In genomic region chr1:34796990-34797389, GRCh38 we compare ENCODE assay signal across 15 cellular contexts. TPM values are rescaled to one million over a fixed set of nuclear protein-coding genes. Genes with fewer than 3 reads are reported as not detected.
DNase-seq lines count a peak whose midpoint lies in the region; ATAC-seq and TF ChIP-seq lines count a peak whose summit lies in the region.
"Had no signal": no experiment of that assay in that cellular context is flagged by ENCODE, and none has a peak within 500 bp of the region (broad histone marks: within the 10 kb centered on the region; RNA-seq: fewer than 3 reads in every experiment).

No MANE protein-coding gene starts in this region.

- no peaks in the 10 kb centered on the region for H3K9me3 Mint-ChIP-seq in activated CD4-positive, alpha-beta T cell treated with anti-CD3 and anti-CD28 coated beads for 36 hours (ENCODE audit: low read depth)
- H3K9me3 Mint-ChIP-seq in progenitor cell of endocrine pancreas (ENCODE audit: low read depth), result no peaks in the 10 kb centered on the region
- H3K9me3 Mint-ChIP-seq: CD4-positive, alpha-beta memory T cell had no signal

- H3K27ac Mint-ChIP-seq in activated CD4-positive, alpha-beta T cell treated with anti-CD3 and anti-CD28 coated beads for 36 hours, result peak overlapping the region; percentile 59
- peak overlapping the region; percentile 14 for H3K27ac Mint-ChIP-seq in progenitor cell of endocrine pancreas
- H3K27ac Mint-ChIP-seq: CD4-positive, alpha-beta memory T cell had no signal

- no peaks in the 10 kb centered on the region for H3K27me3 ChIP-seq in Karpas-422 (ENCODE audit: low read length)

- H3K27ac ChIP-seq in Karpas-422 (ENCODE audit: low read length), result no peak overlapping the region
- H3K27ac ChIP-seq: 22Rv1, skin epidermis had no signal

- intact Hi-C loops in activated CD4-positive, alpha-beta T cell treated with anti-CD3 and anti-CD28 coated beads for 36 hours (cut with DNase I, micrococcal nuclease), result no loop called here

- TF ChIP-seq CTCF in GM20000 (IDR thresholded peaks at IDR 0.05; ENCODE audit: extremely low read depth, missing control alignments) (no peak), progenitor cell of endocrine pancreas (IDR thresholded peaks at IDR 0.05; ENCODE audit: unreplicated experiment) (no peak)

- CTCF ChIA-PET in activated CD4-positive, alpha-beta T cell treated with anti-CD3 and anti-CD28 coated beads for 36 hours (lab: Charles Lee), result interaction anchor here (0.7 to 1.0 kb wide), 4 partner anchors 10 to 215 kb away, joined by 3 to 4 read pairs (median 3); no protein-coding TSS in a partner anchor

- H2AFZ ChIP-seq in Karpas-422 (ENCODE audit: low read length), result no peak overlapping the region

- 0 out of 2 replicates have a peak, but pooled peaks cover 5% of the 10 kb centered on the region for H4K20me1 ChIP-seq in Karpas-422 (ENCODE audit: insufficient read depth, low read depth, low read length)

- no peak overlapping the region for H3K4me3 Mint-ChIP-seq in activated CD4-positive, alpha-beta T cell treated with anti-CD3 and anti-CD28 coated beads for 36 hours
- peak overlapping the region; percentile 71 for H3K4me3 Mint-ChIP-seq in progenitor cell of endocrine pancreas (ENCODE audit: low read depth)
- H3K4me3 Mint-ChIP-seq: CD4-positive, alpha-beta memory T cell had no signal

- H3K9me3 ChIP-seq in Karpas-422 (ENCODE audit: low read length), result no peaks in the 10 kb centered on the region

- H3K4me1 ChIP-seq in Karpas-422 (ENCODE audit: low read length), result peaks cover 23% of the 10 kb centered on the region

- H3K79me2 ChIP-seq in Karpas-422 (ENCODE audit: low read length), result no peaks in the 10 kb centered on the region

- H3K36me3 ChIP-seq in Karpas-422 (ENCODE audit: insufficient read depth, low read length), result no peaks in the 10 kb centered on the region

- peak; percentile 76 for ATAC-seq in activated CD4-positive, alpha-beta T cell treated with anti-CD3 and anti-CD28 coated beads for 36 hours

- DNase-seq in activated CD4-positive, alpha-beta T cell treated with anti-CD3 and anti-CD28 coated beads for 36 hours, result no peak
- DNase-seq in activated CD4-positive, alpha-beta T cell treated with anti-CD3 and anti-CD28 coated beads for 48 hours, result no peak
- peak; percentile 65 for DNase-seq in GM20000 (ENCODE audit: low spot score)
- DNase-seq in Karpas-422, result peak; percentile 58
- no peak for DNase-seq in progenitor cell of endocrine pancreas (ENCODE audit: low spot score, unreplicated experiment)
- DNase-seq in AG20443 (ENCODE audit: low spot score), result no peak
- no peak for DNase-seq in NCI-H345 (lab: John Stamatoyannopoulos, UW)
- DNase-seq in cortex of kidney (lab: John Stamatoyannopoulos, UW), result no peak
- DNase-seq: CD4-positive, alpha-beta memory T cell; glutamatergic neuron; NCI-H1694; SIG-M5 had no signal

- peak overlapping the region; percentile 34 for H3K4me2 ChIP-seq in Karpas-422 (ENCODE audit: low read depth, low read length, poor library complexity, severe bottlenecking)

- H3K36me3 Mint-ChIP-seq in activated CD4-positive, alpha-beta T cell treated with anti-CD3 and anti-CD28 coated beads for 36 hours (ENCODE audit: low read depth), result no peaks in the 10 kb centered on the region
- peaks cover 19% of the 10 kb centered on the region for H3K36me3 Mint-ChIP-seq in progenitor cell of endocrine pancreas (ENCODE audit: insufficient read depth)

- H3K9me2 ChIP-seq in Karpas-422 (replicated peaks; ENCODE audit: insufficient read depth, low read length), result no peaks in the 10 kb centered on the region

- no peak overlapping the region for H3K4me3 ChIP-seq in Karpas-422 (ENCODE audit: low read length)
- H3K4me3 ChIP-seq: skin epidermis had no signal

- no peak overlapping the region for H3K9ac ChIP-seq in Karpas-422 (ENCODE audit: low read length)

- POLR2A ChIA-PET in activated CD4-positive, alpha-beta T cell treated with anti-CD3 and anti-CD28 coated beads for 36 hours (lab: Charles Lee), result no interaction called here

- H3K27me3 Mint-ChIP-seq in activated CD4-positive, alpha-beta T cell treated with anti-CD3 and anti-CD28 coated beads for 36 hours, result peaks cover 13% of the 10 kb centered on the region
- H3K27me3 Mint-ChIP-seq in progenitor cell of endocrine pancreas, result peaks cover 15% of the 10 kb centered on the region

- peaks cover 30% of the 10 kb centered on the region for H3K4me1 Mint-ChIP-seq in activated CD4-positive, alpha-beta T cell treated with anti-CD3 and anti-CD28 coated beads for 36 hours
- H3K4me1 Mint-ChIP-seq in progenitor cell of endocrine pancreas (ENCODE audit: low read depth), result peaks cover 39% of the 10 kb centered on the region

RNA-seq across cellular contexts. Expression of gene GJA4, which starts 4.2 kb away (rescaled TPM):
- not detected for total RNA-seq in activated CD4-positive, alpha-beta T cell treated with anti-CD3 and anti-CD28 coated beads for 36 hours
- total RNA-seq in Karpas-422 (2014; rRNA removed; shearing (Covaris generic); ENCODE audit: low replicate concordance), result not detected in 2 replicates
- total RNA-seq in progenitor cell of endocrine pancreas, result 42.2 and 48.0 TPM in 2 replicates
- total RNA-seq: CD4-positive, alpha-beta memory T cell had no signal

RNA-seq across cellular contexts. Expression of gene GJB3, which starts 16.0 kb away (rescaled TPM):
- not detected for total RNA-seq in activated CD4-positive, alpha-beta T cell treated with anti-CD3 and anti-CD28 coated beads for 36 hours
- total RNA-seq in Karpas-422 (2014; rRNA removed; shearing (Covaris generic); ENCODE audit: low replicate concordance), result not detected in 2 replicates
- total RNA-seq in progenitor cell of endocrine pancreas, result 0.14 TPM in 1 of 2 replicates, not detected in the other
- total RNA-seq: CD4-positive, alpha-beta memory T cell had no signal

RNA-seq across cellular contexts. Expression of gene GJB4, which starts 37.5 kb away (rescaled TPM):
- total RNA-seq in activated CD4-positive, alpha-beta T cell treated with anti-CD3 and anti-CD28 coated beads for 36 hours, result not detected
- total RNA-seq in Karpas-422 (2014; rRNA removed; shearing (Covaris generic); ENCODE audit: low replicate concordance), result not detected in 2 replicates
- total RNA-seq in progenitor cell of endocrine pancreas, result not detected in 2 replicates
- total RNA-seq: CD4-positive, alpha-beta memory T cell; liver had no signal

RNA-seq across cellular contexts. Expression of gene GJB5, which starts 42.1 kb away (rescaled TPM):
- not detected for total RNA-seq in activated CD4-positive, alpha-beta T cell treated with anti-CD3 and anti-CD28 coated beads for 36 hours
- not detected in 2 replicates for total RNA-seq in Karpas-422 (2014; rRNA removed; shearing (Covaris generic); ENCODE audit: low replicate concordance)
- total RNA-seq in progenitor cell of endocrine pancreas, result not detected in 2 replicates
- total RNA-seq: CD4-positive, alpha-beta memory T cell; liver had no signal

Comparison
In these comparisons a context has a peak if more than half of its experiments do, and no peak if none do; other contexts are left out.
1. DNase-seq: peak in GM20000 (single experiment) and Karpas-422 (single experiment); none in activated CD4-positive, alpha-beta T cell treated with anti-CD3 and anti-CD28 coated beads for 36 hours (single experiment), activated CD4-positive, alpha-beta T cell treated with anti-CD3 and anti-CD28 coated beads for 48 hours (single experiment), progenitor cell of endocrine pancreas (single experiment), AG20443 (single experiment), NCI-H345 (single experiment) and cortex of kidney (single experiment).
2. RNA of gene GJA4, which starts 4.2 kb away (total RNA-seq): 42.2 to 48.0 TPM in progenitor cell of endocrine pancreas; not detected in activated CD4-positive, alpha-beta T cell treated with anti-CD3 and anti-CD28 coated beads for 36 hours and not detected in Karpas-422; every median in the first group is over 10 times any median in the second.